In the genomic region with DNA sequence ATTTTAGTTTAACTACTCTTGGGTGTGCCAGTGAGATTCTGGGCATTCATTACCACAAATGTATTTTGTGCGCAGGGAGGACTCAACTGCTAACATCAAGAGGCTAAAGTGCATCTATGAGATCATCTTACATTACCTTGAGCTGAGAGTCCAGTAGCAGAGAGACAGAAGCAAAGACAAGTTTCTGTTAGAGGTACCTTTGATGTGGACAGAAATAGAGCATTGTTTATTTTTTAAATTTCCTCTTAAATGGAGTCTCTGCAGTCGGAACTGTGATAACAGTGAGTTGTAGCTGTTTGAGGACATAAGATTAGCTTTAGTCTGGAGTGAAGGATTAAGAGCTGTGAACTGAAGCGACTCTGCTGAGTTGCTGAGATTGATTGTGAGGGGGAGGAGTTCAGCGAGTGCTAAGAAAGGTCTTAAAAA, we compare ENCODE assay signal across 26 cellular contexts.
A peak's percentile ranks its signal among the peaks of the same experiment; 100 is the strongest.
DNase-seq lines count a peak whose midpoint lies in the region; ATAC-seq and TF ChIP-seq lines count a peak whose summit lies in the region.
"Had no signal": no experiment of that assay in that cellular context is flagged by ENCODE, and none has a peak within 500 bp of the region (broad histone marks: within the 10 kb centered on the region; RNA-seq: fewer than 3 reads in every experiment).

No MANE protein-coding gene starts in this region.

- H3K9me3 ChIP-seq in HEK293 (ENCODE audit: control insufficient read depth, insufficient read depth, low read depth, low read length) (no peaks in the 10 kb centered on the region), esophagus muscularis mucosa (no peaks in the 10 kb centered on the region)
- H3K9me3 ChIP-seq: body of pancreas, gastroesophageal sphincter, thoracic aorta had no signal

- no peak for TF ChIP-seq POLR2A in esophagus muscularis mucosa (IDR thresholded peaks at IDR 0.05; ENCODE audit: low read depth)

- no peaks in the 10 kb centered on the region for H3K27me3 ChIP-seq in esophagus muscularis mucosa
- H3K27me3 ChIP-seq: body of pancreas, gastroesophageal sphincter had no signal

- H3K36me3 ChIP-seq in HEK293 (ENCODE audit: control insufficient read depth in 2 of 2, insufficient read depth in 1 of 2, low read length in 2 of 2) (peaks cover 0 to 16% of the 10 kb centered on the region in 2 experiments; a peak in 1 of 3 replicates), esophagus muscularis mucosa (no peaks in the 10 kb centered on the region)
- H3K36me3 ChIP-seq: gastroesophageal sphincter, thoracic aorta had no signal

- peak overlapping the region; percentile 47 for H3K4me3 Mint-ChIP-seq in nephron progenitor cell
- H3K4me3 Mint-ChIP-seq: activated CD4-positive, alpha-beta memory T cell treated with anti-CD3 and anti-CD28 coated beads for 36 hours; CD14-positive monocyte; HFFc6; natural killer cell; stimulated activated naive B cell treated with anti-CD40 and anti-IgM and Interleukin-4, amounts not matched to agents 10 μg/mL and 1 μg/mL and 100 μg/mL, for 72 hours had no signal

- 39% methylated on average over 4 of the region's 4 CpGs for WGBS in esophagus muscularis mucosa

- POLR2A ChIA-PET in HEK293 (lab: Yijun Ruan, JAX) = no interaction called here

- intact Hi-C loops in esophagus muscularis mucosa (cut with DNase I) = no loop called here

- H3K9me3 Mint-ChIP-seq in nephron progenitor cell = no peaks in the 10 kb centered on the region
- H3K9me3 Mint-ChIP-seq: activated CD4-positive, alpha-beta memory T cell treated with anti-CD3 and anti-CD28 coated beads for 36 hours; natural killer cell; stimulated activated naive B cell treated with anti-CD40 and anti-IgM and Interleukin-4, amounts not matched to agents 10 μg/mL and 1 μg/mL and 100 μg/mL, for 72 hours had no signal

- H3K27me3 Mint-ChIP-seq in nephron progenitor cell (ENCODE audit: low read depth, poor library complexity) = peaks cover 4% of the 10 kb centered on the region
- H3K27me3 Mint-ChIP-seq: activated CD4-positive, alpha-beta memory T cell treated with anti-CD3 and anti-CD28 coated beads for 36 hours; stimulated activated naive B cell treated with anti-CD40 and anti-IgM and Interleukin-4, amounts not matched to agents 10 μg/mL and 1 μg/mL and 100 μg/mL, for 72 hours had no signal

- no peak overlapping the region for H3K27ac ChIP-seq in HEK293 (ENCODE audit: extremely low read depth, low read depth, low read length)
- peak overlapping the region; percentile 55 for H3K27ac ChIP-seq in VCaP
- no peak overlapping the region for H3K27ac ChIP-seq in esophagus muscularis mucosa (replicated peaks in 1 of 4)
- H3K27ac ChIP-seq: body of pancreas, gastroesophageal sphincter, parathyroid adenoma, thoracic aorta had no signal

- H3K4me3 ChIP-seq in HEK293 (ENCODE audit: low read depth, low read length) (no peak overlapping the region), esophagus muscularis mucosa (no peak overlapping the region)
- H3K4me3 ChIP-seq: body of pancreas, gastroesophageal sphincter, thoracic aorta had no signal

- peak overlapping the region; percentile 97 for H3K27ac Mint-ChIP-seq in nephron progenitor cell
- H3K27ac Mint-ChIP-seq: activated CD4-positive, alpha-beta memory T cell treated with anti-CD3 and anti-CD28 coated beads for 36 hours; CD14-positive monocyte; HFFc6; natural killer cell; stimulated activated naive B cell treated with anti-CD40 and anti-IgM and Interleukin-4, amounts not matched to agents 10 μg/mL and 1 μg/mL and 100 μg/mL, for 72 hours had no signal

- H3K4me1 Mint-ChIP-seq in nephron progenitor cell = peaks cover 83% of the 10 kb centered on the region
- H3K4me1 Mint-ChIP-seq: CD14-positive monocyte; natural killer cell; stimulated activated naive B cell treated with anti-CD40 and anti-IgM and Interleukin-4, amounts not matched to agents 10 μg/mL and 1 μg/mL and 100 μg/mL, for 72 hours had no signal

- H3K36me3 Mint-ChIP-seq in nephron progenitor cell (ENCODE audit: low read depth) = peaks cover 53% of the 10 kb centered on the region
- H3K36me3 Mint-ChIP-seq: activated CD4-positive, alpha-beta memory T cell treated with anti-CD3 and anti-CD28 coated beads for 36 hours; CD14-positive monocyte; natural killer cell; stimulated activated naive B cell treated with anti-CD40 and anti-IgM and Interleukin-4, amounts not matched to agents 10 μg/mL and 1 μg/mL and 100 μg/mL, for 72 hours had no signal

- CTCF ChIA-PET in HEK293 (lab: Yijun Ruan, JAX) = interaction anchor here (0.6 to 0.7 kb wide), 2 partner anchors 66 to 1689 kb away, joined by 4 to 5 read pairs; no protein-coding TSS in a partner anchor

- peak; percentile 60 for DNase-seq in NCI-H128 (lab: John Stamatoyannopoulos, UW; ENCODE audit: unreplicated experiment)
- DNase-seq in nephron progenitor cell = no peak
- no peak for DNase-seq in esophagus muscularis mucosa (ENCODE audit: extremely low spot score)
- DNase-seq: activated CD4-positive, alpha-beta memory T cell treated with anti-CD3 and anti-CD28 coated beads for 36 hours; activated CD4-positive, CD25-positive, alpha-beta regulatory T cell; activated gamma-delta T cell; body of pancreas; DMS 273 treated with DMSO at 0.1 percent for 48 hours; effector CD8-positive, alpha-beta T cell; HFFc6; Kasumi-1; natural killer cell; NCI-H1048; NCI-H2171; stimulated activated naive B cell treated with anti-CD40 and anti-IgM and Interleukin-4, amounts not matched to agents 10 μg/mL and 1 μg/mL and 100 μg/mL, for 72 hours; T1000 had no signal

- ATAC-seq in GM21737 (IDR thresholded peaks at IDR 0.05; ENCODE audit: unreplicated experiment) (no peak), HG03460 (IDR thresholded peaks at IDR 0.05; ENCODE audit: unreplicated experiment) (no peak), HG03378 (IDR thresholded peaks at IDR 0.05; ENCODE audit: unreplicated experiment) (no peak)
- ATAC-seq: body of pancreas; esophagus mucosa; gastroesophageal sphincter; natural killer cell; stimulated activated naive B cell treated with anti-CD40 and anti-IgM and Interleukin-4, amounts not matched to agents 10 μg/mL and 1 μg/mL and 100 μg/mL, for 72 hours had no signal

- H3K4me1 ChIP-seq in HEK293 (ENCODE audit: control insufficient read depth, insufficient read depth, low read length) (no peaks in the 10 kb centered on the region), esophagus muscularis mucosa (no peaks in the 10 kb centered on the region)
- H3K4me1 ChIP-seq: body of pancreas, gastroesophageal sphincter, parathyroid adenoma had no signal

- TF ChIP-seq CTCF in HEK293 (tag by site-specific recombination; IDR thresholded peaks at IDR 0.05) (no peak), VCaP (conservative IDR thresholded peaks at IDR 0.05) (no peak), nephron progenitor cell (IDR thresholded peaks at IDR 0.05) (no peak), esophagus muscularis mucosa (IDR thresholded peaks at IDR 0.05) (no peak)

- no peak for TF ChIP-seq EP300 in esophagus muscularis mucosa (IDR thresholded peaks at IDR 0.05)

TF ChIP-seq in HEK293, 187 proteins besides CTCF, POLR2A, EP300 and RAD21 (continues in another document):
- no peak for TF ChIP-seq ZNF521 (tag by site-specific recombination; IDR thresholded peaks at IDR 0.05)
- no peak for TF ChIP-seq ZNF24 (tag by site-specific recombination; IDR thresholded peaks at IDR 0.05)
- TF ChIP-seq ZNF114 (tag by site-specific recombination; IDR thresholded peaks at IDR 0.05) = no peak
- TF ChIP-seq KLF10 (tag by site-specific recombination; IDR thresholded peaks at IDR 0.05) = no peak
- TF ChIP-seq ZNF175 (tag by site-specific recombination; IDR thresholded peaks at IDR 0.05) = no peak
- TF ChIP-seq, protein P1, sequence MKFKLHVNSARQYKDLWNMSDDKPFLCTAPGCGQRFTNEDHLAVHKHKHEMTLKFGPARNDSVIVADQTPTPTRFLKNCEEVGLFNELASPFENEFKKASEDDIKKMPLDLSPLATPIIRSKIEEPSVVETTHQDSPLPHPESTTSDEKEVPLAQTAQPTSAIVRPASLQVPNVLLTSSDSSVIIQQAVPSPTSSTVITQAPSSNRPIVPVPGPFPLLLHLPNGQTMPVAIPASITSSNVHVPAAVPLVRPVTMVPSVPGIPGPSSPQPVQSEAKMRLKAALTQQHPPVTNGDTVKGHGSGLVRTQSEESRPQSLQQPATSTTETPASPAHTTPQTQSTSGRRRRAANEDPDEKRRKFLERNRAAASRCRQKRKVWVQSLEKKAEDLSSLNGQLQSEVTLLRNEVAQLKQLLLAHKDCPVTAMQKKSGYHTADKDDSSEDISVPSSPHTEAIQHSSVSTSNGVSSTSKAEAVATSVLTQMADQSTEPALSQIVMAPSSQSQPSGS (tag by site-specific recombination; IDR thresholded peaks at IDR 0.05; ENCODE audit: low read depth) = no peak
- no peak for TF ChIP-seq ZNF16 (tag by site-specific recombination; IDR thresholded peaks at IDR 0.05; ENCODE audit: low read depth)
- TF ChIP-seq, protein P2, sequence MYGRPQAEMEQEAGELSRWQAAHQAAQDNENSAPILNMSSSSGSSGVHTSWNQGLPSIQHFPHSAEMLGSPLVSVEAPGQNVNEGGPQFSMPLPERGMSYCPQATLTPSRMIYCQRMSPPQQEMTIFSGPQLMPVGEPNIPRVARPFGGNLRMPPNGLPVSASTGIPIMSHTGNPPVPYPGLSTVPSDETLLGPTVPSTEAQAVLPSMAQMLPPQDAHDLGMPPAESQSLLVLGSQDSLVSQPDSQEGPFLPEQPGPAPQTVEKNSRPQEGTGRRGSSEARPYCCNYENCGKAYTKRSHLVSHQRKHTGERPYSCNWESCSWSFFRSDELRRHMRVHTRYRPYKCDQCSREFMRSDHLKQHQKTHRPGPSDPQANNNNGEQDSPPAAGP (tag by site-specific recombination; IDR thresholded peaks at IDR 0.05) = no peak
- TF ChIP-seq ZSCAN5A (tag by site-specific recombination; IDR thresholded peaks at IDR 0.05) = no peak
- TF ChIP-seq ZBTB21 (tag by site-specific recombination; IDR thresholded peaks at IDR 0.05) = no peak
